Comparison of ENCODE assay signal across 1 cellular context in genomic region chr5:372556-372910, GRCh38.
TF ChIP-seq lines count a peak whose summit lies in the region.

No MANE protein-coding gene starts in this region.

TF ChIP-seq in H1, 55 proteins besides CTCF, POLR2A, EP300 and RAD21:
- TF ChIP-seq EZH2 (IDR thresholded peaks at IDR 0.05; ENCODE audit: low read depth, low read length, severe bottlenecking) (no peak), BCL11A (IDR thresholded peaks at IDR 0.05; ENCODE audit: low read depth in 2 of 2, low read length in 2 of 2) (no peak), TAF7 (optimal IDR thresholded peaks at IDR 0.05; ENCODE audit: borderline replicate concordance, low read depth, low read length) (no peak), SIN3A (conservative IDR thresholded peaks at IDR 0.05 in 1 of 2, IDR thresholded peaks at IDR 0.05 in 1 of 2; ENCODE audit: low read depth in 1 of 2, low read length in 2 of 2) (no peak), KDM4A (IDR thresholded peaks at IDR 0.05; ENCODE audit: low read depth, low read length, severe bottlenecking) (no peak), RFX5 (IDR thresholded peaks at IDR 0.05; ENCODE audit: borderline replicate concordance, low read depth, low read length) (no peak), JUN (IDR thresholded peaks at IDR 0.05; ENCODE audit: low read depth, low read length) (no peak), CHD2 (IDR thresholded peaks at IDR 0.05; ENCODE audit: low read length) (no peak), FOSL1 (IDR thresholded peaks at IDR 0.05; ENCODE audit: insufficient read depth, low read depth, low read length) (no peak), POLR2AphosphoS5 (IDR thresholded peaks at IDR 0.05; ENCODE audit: low read depth, low read length) (no peak), CEBPB (IDR thresholded peaks at IDR 0.05; ENCODE audit: low read depth, low read length) (no peak), BACH1 (IDR thresholded peaks at IDR 0.05; ENCODE audit: low read length) (no peak), POU5F1 (IDR thresholded peaks at IDR 0.05; ENCODE audit: low read depth, low read length) (no peak)
